Comparison of ENCODE assay signal across 19 cellular contexts in the genomic region with DNA sequence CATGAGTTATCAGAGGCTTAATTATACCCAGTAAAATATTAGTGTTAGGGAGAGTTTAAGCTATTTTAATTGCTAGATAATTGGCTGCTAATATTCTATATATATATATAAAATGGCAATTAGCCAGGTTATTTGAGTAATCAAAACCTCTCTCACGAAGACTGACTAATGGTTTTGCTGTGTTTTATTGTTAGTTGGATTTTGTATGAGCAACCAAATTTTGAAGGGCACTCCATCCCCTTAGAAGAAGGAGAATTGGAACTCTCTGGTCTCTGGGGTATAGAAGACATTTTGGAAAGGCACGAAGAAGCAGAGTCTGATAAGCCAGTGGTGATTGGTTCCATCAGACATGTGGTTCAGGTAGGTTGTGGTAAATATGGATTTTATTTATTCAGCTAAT.
DNase-seq lines count a peak whose midpoint lies in the region; ATAC-seq and TF ChIP-seq lines count a peak whose summit lies in the region.
"Had no signal": no experiment of that assay in that cellular context is flagged by ENCODE, and none has a peak within 500 bp of the region (broad histone marks: within the 10 kb centered on the region; RNA-seq: fewer than 3 reads in every experiment).

No MANE protein-coding gene starts in this region.

- no peak overlapping the region for H3K4me3 Mint-ChIP-seq in MCF 10A (ENCODE audit: unreplicated experiment)
- H3K4me3 Mint-ChIP-seq: CD4-positive, alpha-beta T cell; neural crest cell had no signal

- TF ChIP-seq CTCF in MCF 10A (IDR thresholded peaks at IDR 0.05; ENCODE audit: unreplicated experiment) (no peak), breast epithelium (IDR thresholded peaks at IDR 0.05) (no peak), VCaP (conservative IDR thresholded peaks at IDR 0.05) (no peak), hepatocyte (IDR thresholded peaks at IDR 0.05; ENCODE audit: poor library complexity) (no peak), adrenal gland (IDR thresholded peaks at IDR 0.05) (no peak)

- peak; percentile 5 for ATAC-seq in esophagus mucosa
- ATAC-seq: gastroesophageal sphincter, left colon had no signal

- WGBS in hepatocyte (ENCODE audit: low lambda C conversion rate, missing lambda C conversion rate) = 90% methylated on average over 2 of the region's 2 CpGs
- 78 to 94% (median 84%) methylated on average over 2 of the region's 2 CpGs for WGBS in adrenal gland, 4 donors

- H3K27me3 Mint-ChIP-seq in MCF 10A (ENCODE audit: insufficient read depth, unreplicated experiment) = no peaks in the 10 kb centered on the region
- H3K27me3 Mint-ChIP-seq: CD4-positive, alpha-beta T cell had no signal

- no peaks in the 10 kb centered on the region for H3K9me2 ChIP-seq in hepatocyte (replicated peaks; ENCODE audit: insufficient read depth)

- H3K4me3 ChIP-seq in breast epithelium (no peak overlapping the region), hepatocyte (no peak overlapping the region), adrenal gland (no peak overlapping the region)
- H3K4me3 ChIP-seq: coronary artery, gastroesophageal sphincter had no signal

- H3K27me3 ChIP-seq in breast epithelium (no peaks in the 10 kb centered on the region), hepatocyte (no peaks in the 10 kb centered on the region), adrenal gland (no peaks in the 10 kb centered on the region)
- H3K27me3 ChIP-seq: gastroesophageal sphincter had no signal

- H3K27ac ChIP-seq in breast epithelium (no peak overlapping the region), VCaP (peak overlapping the region; percentile 69), hepatocyte (no peak overlapping the region), adrenal gland (no peak overlapping the region)
- H3K27ac ChIP-seq: coronary artery, gastroesophageal sphincter had no signal

- H4K20me1 ChIP-seq in hepatocyte (ENCODE audit: insufficient read depth, poor library complexity, severe bottlenecking) = no peaks in the 10 kb centered on the region

- no peaks in the 10 kb centered on the region for H3K36me3 ChIP-seq in breast epithelium
- no peaks in the 10 kb centered on the region for H3K36me3 ChIP-seq in hepatocyte (replicated peaks; ENCODE audit: insufficient read depth, low read depth)
- H3K36me3 ChIP-seq in adrenal gland (replicated peaks in 1 of 2) = no peaks in the 10 kb centered on the region

- CTCF ChIA-PET in MCF 10A (lab: Yijun Ruan, JAX) = interaction anchor here (0.9 to 1.2 kb wide), 3 partner anchors 15 to 44 kb away, joined by 3 to 6 read pairs (median 5); no protein-coding TSS in a partner anchor

- H3K36me3 Mint-ChIP-seq in MCF 10A (ENCODE audit: insufficient read depth, unreplicated experiment) = peaks cover 68% of the 10 kb centered on the region

- H3K9me3 ChIP-seq in breast epithelium (no peaks in the 10 kb centered on the region), hepatocyte (ENCODE audit: low read depth) (no peaks in the 10 kb centered on the region), adrenal gland (replicated peaks in 1 of 3) (no peaks in the 10 kb centered on the region)
- H3K9me3 ChIP-seq: gastroesophageal sphincter had no signal

- no peaks in the 10 kb centered on the region for H3K79me2 ChIP-seq in hepatocyte

- intact Hi-C loops in MCF 10A (cut with micrococcal nuclease) (no loop called here), breast epithelium (cut with DNase I; ENCODE audit: low total_unique reads) (no loop called here), adrenal gland (cut with DNase I) (no loop called here)

- no TSS peak for BruUV-seq in MCF 10A (replicated peaks; lab: Mats Ljungman, UMichigan)

- H3K27ac Mint-ChIP-seq in MCF 10A (ENCODE audit: low read depth, unreplicated experiment) = peak overlapping the region; percentile 96

- TF ChIP-seq POLR2A in breast epithelium (IDR thresholded peaks at IDR 0.05) (no peak), adrenal gland (IDR thresholded peaks at IDR 0.05) (no peak)

- peaks cover 30% of the 10 kb centered on the region for H3K4me1 Mint-ChIP-seq in MCF 10A (ENCODE audit: insufficient read depth, unreplicated experiment)
- H3K4me1 Mint-ChIP-seq: neural crest cell had no signal

- H2AFZ ChIP-seq in hepatocyte = no peak overlapping the region

- DNase-seq in MCF 10A (ENCODE audit: unreplicated experiment) (no peak), breast epithelium (ENCODE audit: low spot score in 2 of 2) (no peak), hepatocyte (ENCODE audit: low spot score) (no peak), inferior parietal cortex (ENCODE audit: extremely low spot score) (no peak), NCI-H82 treated with DMSO at 0.1 percent for 48 hours (lab: John Stamatoyannopoulos, UW; ENCODE audit: unreplicated experiment) (no peak), adrenal gland (no peak)
- DNase-seq: activated CD4-positive, CD25-positive, alpha-beta regulatory T cell treated with anti-CD3 and anti-CD28 coated beads, Interleukin-2, amount 50 U/mL, for 72 hours; CD4-positive, alpha-beta T cell; DMS79; H7; left colon; NCI-H1105 treated with DMSO at 0.1 percent for 48 hours; NCI-H526; stimulated activated CD8-positive, alpha-beta memory T cell treated with anti-CD3 and anti-CD28 coated beads, Interleukin-4, amount 100 ng/mL, for 48 hours had no signal

- H3K4me2 ChIP-seq in hepatocyte = no peak overlapping the region

- POLR2A ChIA-PET in MCF 10A (lab: Yijun Ruan, JAX) = interaction anchor here (0.7 to 9.3 kb wide), 9 partner anchors 11 to 52 kb away, joined by 3 to 208 read pairs (median 7); no protein-coding TSS in a partner anchor

- H3K4me1 ChIP-seq in breast epithelium = peaks cover 0 to 4% of the 10 kb centered on the region in 2 donors
- no peaks in the 10 kb centered on the region for H3K4me1 ChIP-seq in hepatocyte (ENCODE audit: insufficient read depth)
- peaks cover 0 to 14% of the 10 kb centered on the region in 2 donors for H3K4me1 ChIP-seq in adrenal gland (replicated peaks in 1 of 2)
- H3K4me1 ChIP-seq: gastroesophageal sphincter had no signal

- H3K9me3 Mint-ChIP-seq in MCF 10A (ENCODE audit: unreplicated experiment) = no peaks in the 10 kb centered on the region
- H3K9me3 Mint-ChIP-seq: CD4-positive, alpha-beta T cell; neural crest cell had no signal
